ENCODE assay signal across 16 cellular contexts in the genomic region with DNA sequence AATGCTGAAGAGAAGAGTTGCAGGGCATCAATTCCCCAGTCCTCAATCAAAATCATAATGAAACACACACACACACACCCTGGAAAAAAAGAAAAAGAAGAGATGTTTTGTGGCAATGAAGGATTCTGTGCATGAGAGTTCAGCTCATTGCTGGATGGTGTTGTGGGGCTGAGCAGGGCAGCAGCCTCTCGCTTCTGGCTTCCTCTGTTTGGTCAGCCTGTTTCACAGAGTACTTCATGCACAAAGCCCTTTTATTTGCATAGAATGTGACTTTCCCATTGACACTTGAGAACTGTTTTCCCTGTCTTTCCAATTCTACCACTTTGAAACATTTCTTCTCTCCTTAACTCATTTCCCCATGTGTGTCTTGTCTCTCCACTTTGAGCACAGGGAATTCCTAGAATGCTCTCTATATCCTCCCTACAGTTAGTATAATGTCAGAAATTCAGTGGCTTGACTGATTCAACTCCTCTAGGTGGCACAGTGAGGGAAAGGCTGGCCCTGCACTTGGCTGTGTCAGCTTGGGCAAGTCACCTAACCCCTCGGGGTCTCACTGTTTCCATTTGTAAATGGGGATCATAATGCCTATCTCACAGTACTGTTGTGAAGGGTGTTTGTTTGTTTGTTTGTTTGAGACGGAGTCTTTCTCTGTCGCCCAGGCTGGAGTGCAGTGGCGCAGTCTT. TPM values are rescaled to one million over a fixed set of nuclear protein-coding genes. Genes with fewer than 3 reads are reported as not detected.
DNase-seq lines count a peak whose midpoint lies in the region; ATAC-seq and TF ChIP-seq lines count a peak whose summit lies in the region.
"Had no signal": no experiment of that assay in that cellular context is flagged by ENCODE, and none has a peak within 500 bp of the region (broad histone marks: within the 10 kb centered on the region; RNA-seq: fewer than 3 reads in every experiment).

No MANE protein-coding gene starts in this region.

- H3K9me3 Mint-ChIP-seq in activated naive CD4-positive, alpha-beta T cell treated with anti-CD3 and anti-CD28 coated beads, Interleukin-2, amount 50 U/mL, for 72 hours: no peaks in the 10 kb centered on the region
- no peaks in the 10 kb centered on the region for H3K9me3 Mint-ChIP-seq in natural killer cell

- H3F3A ChIP-seq in GM23248 (ENCODE audit: insufficient read depth): no peaks in the 10 kb centered on the region

- H3K4me1 Mint-ChIP-seq in natural killer cell: no peaks in the 10 kb centered on the region
- H3K4me1 Mint-ChIP-seq: CD8-positive, alpha-beta memory T cell had no signal

- H4K20me1 ChIP-seq in GM23248 (ENCODE audit: insufficient read depth): no peaks in the 10 kb centered on the region
- no peaks in the 10 kb centered on the region for H4K20me1 ChIP-seq in mammary epithelial cell (ENCODE audit: insufficient read depth, low read length)
- H4K20me1 ChIP-seq: BLaER1 treated with 17β-estradiol and CSF1 and Interleukin-3, amounts not matched to agents 10 nM and 100 nM had no signal

- H3K9ac ChIP-seq in GM23248 (no peak overlapping the region), mammary epithelial cell (ENCODE audit: insufficient read depth, low read length) (no peak overlapping the region)
- H3K9ac ChIP-seq: BLaER1 treated with 17β-estradiol and CSF1 and Interleukin-3, amounts not matched to agents 10 nM and 100 nM; KMS-11 had no signal

- in situ Hi-C loops in GM23248 (cut with MboI): loop anchor here (25.0 kb wide), 1 partner anchor 395 kb away; no protein-coding TSS in a partner anchor
- in situ Hi-C loops in SK-MEL-5 (cut with HindIII; ENCODE audit: low pct_unique_long_range_greater_than_20kb, low sequenced_read_pairs): no loop called here
- in situ Hi-C loops in mammary epithelial cell (cut with MboI; ENCODE audit: low sequenced_read_pairs in 2 of 2): loop anchor here in 1 of 2 donors (25.0 kb wide), 1 partner anchor 395 kb away; no protein-coding TSS in a partner anchor

- peak overlapping the region in 1 of 2 donors; percentile 32 for H3K27ac Mint-ChIP-seq in activated naive CD4-positive, alpha-beta T cell treated with anti-CD3 and anti-CD28 coated beads, Interleukin-2, amount 50 U/mL, for 72 hours
- no peak overlapping the region for H3K27ac Mint-ChIP-seq in natural killer cell
- H3K27ac Mint-ChIP-seq: CD8-positive, alpha-beta memory T cell had no signal

- H3K27ac ChIP-seq in GM23248: no peak overlapping the region
- no peak overlapping the region for H3K27ac ChIP-seq in HEK293 (ENCODE audit: extremely low read depth, low read depth, low read length)
- H3K27ac ChIP-seq in mammary epithelial cell (ENCODE audit: insufficient read depth, low read depth, low read length): no peak overlapping the region
- H3K27ac ChIP-seq: BLaER1 treated with 17β-estradiol and CSF1 and Interleukin-3, amounts not matched to agents 10 nM and 100 nM; KMS-11; SJCRH30 had no signal

- H3K4me1 ChIP-seq in GM23248 (ENCODE audit: insufficient read depth) (no peaks in the 10 kb centered on the region), HEK293 (ENCODE audit: control insufficient read depth, insufficient read depth, low read length) (no peaks in the 10 kb centered on the region), mammary epithelial cell (ENCODE audit: insufficient read depth, low read length) (no peaks in the 10 kb centered on the region)
- H3K4me1 ChIP-seq: BLaER1 treated with 17β-estradiol and CSF1 and Interleukin-3, amounts not matched to agents 10 nM and 100 nM; SJCRH30 had no signal

- H3K27me3 Mint-ChIP-seq in natural killer cell (ENCODE audit: low read depth in 2 of 2): peaks cover 0 to 7% of the 10 kb centered on the region in 2 donors

- H3K4me2 ChIP-seq in GM23248 (ENCODE audit: unreplicated experiment) (no peak overlapping the region), mammary epithelial cell (ENCODE audit: insufficient read depth, low read depth, low read length) (no peak overlapping the region)
- H3K4me2 ChIP-seq: BLaER1 treated with 17β-estradiol and CSF1 and Interleukin-3, amounts not matched to agents 10 nM and 100 nM; KMS-11 had no signal

- no peaks in the 10 kb centered on the region for H3K36me3 Mint-ChIP-seq in activated naive CD4-positive, alpha-beta T cell treated with anti-CD3 and anti-CD28 coated beads, Interleukin-2, amount 50 U/mL, for 72 hours
- no peaks in the 10 kb centered on the region for H3K36me3 Mint-ChIP-seq in natural killer cell
- H3K36me3 Mint-ChIP-seq: CD8-positive, alpha-beta memory T cell had no signal

- dilution Hi-C loops in mammary epithelial cell (cut with HindIII; ENCODE audit: low sequenced_read_pairs): no loop called here

- no TSS peak for BruUV-seq in mammary epithelial cell (replicated peaks; lab: Mats Ljungman, UMichigan)

- H3K36me3 ChIP-seq in GM23248 (ENCODE audit: low read depth) (no peaks in the 10 kb centered on the region), HEK293 (ENCODE audit: control insufficient read depth in 2 of 2, insufficient read depth in 1 of 2, low read length in 2 of 2) (no peaks in the 10 kb centered on the region), mammary epithelial cell (ENCODE audit: insufficient read depth, low read length) (no peaks in the 10 kb centered on the region)
- H3K36me3 ChIP-seq: BLaER1 treated with 17β-estradiol and CSF1 and Interleukin-3, amounts not matched to agents 10 nM and 100 nM; SJCRH30 had no signal

- WGBS in GM23248 (ENCODE audit: low coverage in 1 of 2, low lambda C conversion rate in 2 of 2, missing lambda C conversion rate in 2 of 2), 2 experiments: 82 to 88% methylated on average over 5 of the region's 5 CpGs
- 92% methylated on average over 5 of the region's 5 CpGs for WGBS in mammary epithelial cell (ENCODE audit: low coverage, missing lambda C conversion rate)

- no peak overlapping the region for H3K4me3 Mint-ChIP-seq in natural killer cell
- H3K4me3 Mint-ChIP-seq: CD8-positive, alpha-beta memory T cell had no signal

- TF ChIP-seq CTCF in HEK293 (tag by site-specific recombination; IDR thresholded peaks at IDR 0.05) (no peak), mammary epithelial cell (conservative IDR thresholded peaks at IDR 0.05 in 1 of 2, IDR thresholded peaks at IDR 0.05 in 1 of 2; ENCODE audit: extremely low read depth in 1 of 2, insufficient read depth in 1 of 2, low read depth in 1 of 2, low read length in 2 of 2) (no peak), natural killer cell (IDR thresholded peaks at IDR 0.05) (no peak)

- H3K27me3 ChIP-seq in GM23248 (replicated peaks; ENCODE audit: insufficient read depth) (peaks cover 3% of the 10 kb centered on the region; the same call in 1 of the 2 replicates), mammary epithelial cell (ENCODE audit: insufficient read depth, low read length) (no peaks in the 10 kb centered on the region)
- H3K27me3 ChIP-seq: BLaER1 treated with 17β-estradiol and CSF1 and Interleukin-3, amounts not matched to agents 10 nM and 100 nM; SJCRH30 had no signal

- CTCF ChIA-PET in HEK293 (lab: Yijun Ruan, JAX) (interaction anchor here (4.0 kb wide), 1 partner anchor 15 kb away, joined by 21 read pairs; no protein-coding TSS in a partner anchor), mammary epithelial cell (lab: Charles Lee; ENCODE audit: low non-redundant PET) (no interaction called here)

- POLR2A ChIA-PET in HEK293 (lab: Yijun Ruan, JAX): no interaction called here

- ATAC-seq in activated naive CD4-positive, alpha-beta T cell treated with anti-CD3 and anti-CD28 coated beads, Interleukin-2, amount 50 U/mL, for 72 hours: no peak
- no peak for ATAC-seq in natural killer cell

- H2AFZ ChIP-seq in GM23248: no peak overlapping the region
- H2AFZ ChIP-seq in mammary epithelial cell (ENCODE audit: low read depth, low read length): no peak overlapping the region

- DNase-seq in GM23248 (peak; percentile 8), SK-MEL-5 (ENCODE audit: low read depth, low spot score) (peak; percentile 17), medulla oblongata (ENCODE audit: extremely low spot score) (peak; percentile 52), mammary epithelial cell (no peak), natural killer cell (no peak)
- DNase-seq in activated naive CD4-positive, alpha-beta T cell treated with anti-CD3 and anti-CD28 coated beads, Interleukin-2, amount 50 U/mL, for 72 hours (ENCODE audit: low spot score in 2 of 2): no peak
- DNase-seq: CD8-positive, alpha-beta memory T cell; MV-4-11; NCI-H1930; NCI-H2171; NCI-H446; SJCRH30 had no signal

- H3K9me3 ChIP-seq in GM23248 (ENCODE audit: low read depth) (no peaks in the 10 kb centered on the region), HEK293 (ENCODE audit: control insufficient read depth, insufficient read depth, low read depth, low read length) (no peaks in the 10 kb centered on the region), mammary epithelial cell (replicated peaks; ENCODE audit: insufficient read depth, low read length) (no peaks in the 10 kb centered on the region)
- H3K9me3 ChIP-seq: BLaER1 treated with 17β-estradiol and CSF1 and Interleukin-3, amounts not matched to agents 10 nM and 100 nM; SJCRH30 had no signal

- intact Hi-C loops in mammary epithelial cell (cut with micrococcal nuclease) (no loop called here), natural killer cell (cut with micrococcal nuclease) (no loop called here)

- no peaks in the 10 kb centered on the region for H3K79me2 ChIP-seq in GM23248 (ENCODE audit: insufficient read depth)
- H3K79me2 ChIP-seq in mammary epithelial cell (ENCODE audit: insufficient read depth, low read length): no peaks in the 10 kb centered on the region

- H3K4me3 ChIP-seq in GM23248: no peak overlapping the region
- no peak overlapping the region for H3K4me3 ChIP-seq in HEK293 (ENCODE audit: low read depth, low read length)
- H3K4me3 ChIP-seq in mammary epithelial cell (replicated peaks in 1 of 3; ENCODE audit: insufficient read depth in 1 of 3, low read depth in 2 of 3, low read length in 3 of 3): no peak overlapping the region
- H3K4me3 ChIP-seq: BLaER1 treated with 17β-estradiol and CSF1 and Interleukin-3, amounts not matched to agents 10 nM and 100 nM; SJCRH30 had no signal

- no peaks in the 10 kb centered on the region for H3K9me2 ChIP-seq in GM23248 (ENCODE audit: insufficient read depth)

RNA-seq across cellular contexts. Expression of a gene that starts 25.4 kb away (rescaled TPM):
- total RNA-seq in GM23248 (2014; rRNA removed; shearing (Covaris generic)): not detected in 2 replicates
- polyA plus RNA-seq in GM23248 (2016; fragmentation: Nextera tagmentation; extraction: Ambion mirVana): not detected in 2 replicates
- total RNA-seq in SK-MEL-5 (2014; rRNA removed; shearing (Covaris generic)): not detected in 2 replicates
- not detected in 2 replicates for polyA plus RNA-seq in SK-MEL-5 (2015; cell fraction: cytosol; rRNA removed)
- polyA plus RNA-seq in SK-MEL-5 (2015; cell fraction: nucleus; rRNA removed): not detected in 2 replicates
- total RNA-seq in activated naive CD4-positive, alpha-beta T cell treated with anti-CD3 and anti-CD28 coated beads, Interleukin-2, amount 50 U/mL, for 72 hours: not detected
- not detected for total RNA-seq in mammary epithelial cell
- polyA plus RNA-seq in mammary epithelial cell: not detected
- polyA minus RNA-seq in mammary epithelial cell: not detected
- total RNA-seq in natural killer cell: not detected
- total RNA-seq: CD8-positive, alpha-beta memory T cell; HT-29; SJCRH30 had no signal
- polyA plus RNA-seq: CD8-positive, alpha-beta memory T cell had no signal

RNA-seq across cellular contexts. Expression of a gene that starts 54.9 kb away (rescaled TPM):
- total RNA-seq in GM23248 (2014; rRNA removed; shearing (Covaris generic)): 2,043 and 2,414 TPM in 2 replicates
- 708 and 741 TPM in 2 replicates for polyA plus RNA-seq in GM23248 (2016; fragmentation: Nextera tagmentation; extraction: Ambion mirVana)
- total RNA-seq in SK-MEL-5 (2014; rRNA removed; shearing (Covaris generic)): 5,337 and 5,709 TPM in 2 replicates
- polyA plus RNA-seq in SK-MEL-5 (2015; cell fraction: cytosol; rRNA removed): 2,671 and 3,644 TPM in 2 replicates
- 1,833 and 2,507 TPM in 2 replicates for polyA plus RNA-seq in SK-MEL-5 (2015; cell fraction: nucleus; rRNA removed)
- total RNA-seq in activated naive CD4-positive, alpha-beta T cell treated with anti-CD3 and anti-CD28 coated beads, Interleukin-2, amount 50 U/mL, for 72 hours: 1,000 to 10,000 TPM; 2,059 to 2,469 TPM
- 1,000 to 10,000 TPM; 1,127 to 2,810 TPM for total RNA-seq in mammary epithelial cell
- polyA plus RNA-seq in mammary epithelial cell: 4,037 TPM
- polyA minus RNA-seq in mammary epithelial cell: 4,508 TPM
- 100 to 1,000 TPM; 577 to 684 (median 633) TPM for total RNA-seq in natural killer cell

Comparison
In these comparisons a context has a peak if more than half of its experiments do, and no peak if none do; other contexts are left out.
1. DNase-seq: peak in GM23248 (single experiment), SK-MEL-5 (single experiment) and medulla oblongata (single experiment); none in activated naive CD4-positive, alpha-beta T cell treated with anti-CD3 and anti-CD28 coated beads, Interleukin-2, amount 50 U/mL, for 72 hours (0 of 2), mammary epithelial cell (single experiment) and natural killer cell (single experiment).